9 cellular contexts compared by ENCODE assay signal in the genomic region with DNA sequence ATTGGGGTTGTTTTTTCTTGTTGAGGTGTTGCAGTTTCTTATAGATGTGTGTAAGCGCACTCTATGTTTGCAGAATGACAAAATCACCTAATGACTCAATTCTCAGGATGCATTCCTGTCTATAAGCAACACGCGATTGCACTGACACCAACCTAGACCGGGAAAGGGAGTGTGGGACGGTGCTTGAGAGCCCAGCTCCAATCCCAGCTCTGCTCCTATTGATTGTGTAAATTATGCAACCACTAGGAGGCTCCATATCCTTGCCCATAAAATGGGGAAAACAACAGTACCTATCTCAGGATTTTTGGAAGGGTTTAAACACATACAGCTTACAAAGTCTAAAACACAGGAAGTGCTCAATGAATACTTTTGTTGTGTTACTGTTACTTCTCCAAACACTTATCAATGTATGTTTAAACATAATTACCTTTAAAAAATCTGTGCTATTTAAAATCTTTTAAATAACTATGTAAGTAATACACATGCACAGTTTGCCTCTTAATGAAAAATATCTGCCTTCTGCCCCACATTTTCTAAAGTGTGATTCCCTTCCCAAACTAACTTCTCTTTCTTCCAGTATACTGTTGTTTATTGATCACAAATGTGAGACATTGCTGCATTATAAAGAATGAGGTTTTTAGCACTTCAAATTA.
DNase-seq lines count a peak whose midpoint lies in the region; TF ChIP-seq lines count a peak whose summit lies in the region.
"Had no signal": no experiment of that assay in that cellular context is flagged by ENCODE, and none has a peak within 500 bp of the region (broad histone marks: within the 10 kb centered on the region; RNA-seq: fewer than 3 reads in every experiment).

No MANE protein-coding gene starts in this region.

- H3K4me1 ChIP-seq in trophoblast cell (ENCODE audit: control insufficient read depth in 1 of 2, insufficient read depth in 2 of 2, low read length in 2 of 2) = no peaks in the 10 kb centered on the region
- H3K4me1 ChIP-seq: BLaER1 had no signal

- H3K27me3 ChIP-seq in trophoblast cell (ENCODE audit: insufficient read depth, low read length) = no peaks in the 10 kb centered on the region
- H3K27me3 ChIP-seq: BLaER1 had no signal

- WGBS in trophoblast cell (ENCODE audit: extremely low coverage, insufficient coverage, insufficient read length) = no CpG with 5 or more reads among the region's 5 CpGs

- H3K18ac ChIP-seq in trophoblast cell (ENCODE audit: low read length) = no peak overlapping the region

- no peak overlapping the region for H4K91ac ChIP-seq in trophoblast cell (ENCODE audit: low read depth, low read length)

- H3K4ac ChIP-seq in trophoblast cell (ENCODE audit: low read depth, low read length) = no peak overlapping the region

- H3K79me2 ChIP-seq in trophoblast cell (ENCODE audit: control insufficient read depth, insufficient read depth, low read length, poor library complexity) = no peaks in the 10 kb centered on the region

- no peaks in the 10 kb centered on the region for H3K79me1 ChIP-seq in trophoblast cell (ENCODE audit: low read length)

- peak; percentile 67 for TF ChIP-seq CTCF in fibroblast of villous mesenchyme (IDR thresholded peaks at IDR 0.05; ENCODE audit: insufficient read depth, low read depth, low read length)

- H4K12ac ChIP-seq in trophoblast cell (ENCODE audit: low read depth, low read length) = no peak overlapping the region

- no peak overlapping the region for H3K27ac ChIP-seq in trophoblast cell (ENCODE audit: low read depth, low read length)
- H3K27ac ChIP-seq: BLaER1 had no signal

- no peak overlapping the region for H2AK5ac ChIP-seq in trophoblast cell (ENCODE audit: low read length)

- no peak overlapping the region for H2AFZ ChIP-seq in trophoblast cell (ENCODE audit: insufficient read depth, low read length, poor library complexity)

- no peak overlapping the region for H3K14ac ChIP-seq in trophoblast cell (ENCODE audit: low read length)

- H2BK5ac ChIP-seq in trophoblast cell (ENCODE audit: low read depth, low read length, poor library complexity) = no peak overlapping the region

- no peak overlapping the region for H3K4me3 ChIP-seq in fibroblast of villous mesenchyme (ENCODE audit: low read depth, low read length)
- no peak overlapping the region for H3K4me3 ChIP-seq in trophoblast cell (ENCODE audit: low read depth, low read length)
- H3K4me3 ChIP-seq: BLaER1 had no signal

- DNase-seq in NCI-H2107 treated with DMSO at 0.1 percent for 48 hours (lab: John Stamatoyannopoulos, UW; ENCODE audit: unreplicated experiment) = peak; percentile 50
- no peak for DNase-seq in NCI-H2107 (lab: John Stamatoyannopoulos, UW)
- peak; percentile 52 for DNase-seq in HS-5 (ENCODE audit: low read depth)
- DNase-seq in RPMI8226 = peak; percentile 24
- DNase-seq in fibroblast of villous mesenchyme (ENCODE audit: low read depth) = peak; percentile 54
- peak; percentile 44 to 73 for DNase-seq in trophoblast cell
- no peak for DNase-seq in activated T-cell treated with anti-CD3 and anti-CD28 coated beads, Interleukin-2, amount 50 U/mL, for 48 hours
- DNase-seq in effector CD4-positive, alpha-beta T cell = no peak

- H3K23ac ChIP-seq in trophoblast cell (ENCODE audit: low read length) = no peak overlapping the region

- no peaks in the 10 kb centered on the region for H3K36me3 ChIP-seq in trophoblast cell (ENCODE audit: control insufficient read depth in 1 of 2, insufficient read depth in 2 of 2, low read length in 2 of 2)
- H3K36me3 ChIP-seq: BLaER1 had no signal

- no peak overlapping the region for H2BK120ac ChIP-seq in trophoblast cell (ENCODE audit: insufficient read depth, low read length, poor library complexity)

- H4K8ac ChIP-seq in trophoblast cell (ENCODE audit: low read depth, low read length) = no peak overlapping the region

- no peaks in the 10 kb centered on the region for H3K9me3 ChIP-seq in trophoblast cell (ENCODE audit: insufficient read depth, low read depth, low read length)
- H3K9me3 ChIP-seq: BLaER1 had no signal

- no peak overlapping the region for H3K9ac ChIP-seq in trophoblast cell (ENCODE audit: low read length)
- H3K9ac ChIP-seq: BLaER1 had no signal

- H3K4me2 ChIP-seq in trophoblast cell (ENCODE audit: low read length) = no peak overlapping the region
- H3K4me2 ChIP-seq: BLaER1 had no signal

- no peak overlapping the region for H2BK12ac ChIP-seq in trophoblast cell (ENCODE audit: low read length)

Comparison
In these comparisons a context has a peak if more than half of its experiments do, and no peak if none do; other contexts are left out.
1. DNase-seq: peak in NCI-H2107 treated with DMSO at 0.1 percent for 48 hours (single experiment), HS-5 (single experiment), RPMI8226 (single experiment), fibroblast of villous mesenchyme (single experiment) and trophoblast cell (2 of 2); none in NCI-H2107 (single experiment), activated T-cell treated with anti-CD3 and anti-CD28 coated beads, Interleukin-2, amount 50 U/mL, for 48 hours (0 of 2) and effector CD4-positive, alpha-beta T cell (single experiment).